Comparison of ENCODE assay signal across 35 cellular contexts in genomic region chr13:72911988-72912387, GRCh38.
"Had no signal": no experiment of that assay in that cellular context is flagged by ENCODE, and none has a peak within 500 bp of the region (broad histone marks: within the 10 kb centered on the region; RNA-seq: fewer than 3 reads in every experiment).

No MANE protein-coding gene starts in this region.

- DNase-seq: activated CD4-positive, alpha-beta memory T cell treated with anti-CD3 and anti-CD28 coated beads for 36 hours; activated CD4-positive, alpha-beta T cell treated with anti-CD3 and anti-CD28 coated beads for 36 hours; activated CD4-positive, alpha-beta T cell treated with anti-CD3 and anti-CD28 coated beads, Interleukin-2, amount 10 ng/mL, durations not matched to agents 24 days and 14 days; activated CD4-positive, CD25-positive, alpha-beta regulatory T cell; activated CD4-positive, CD25-positive, alpha-beta regulatory T cell treated with anti-CD3 and anti-CD28 coated beads, Interleukin-2, amount 50 U/mL, for 72 hours; activated CD8-positive, alpha-beta memory T cell treated with anti-CD3 and anti-CD28 coated beads, Interleukin-2, amount 50 U/mL, for 48 hours; activated CD8-positive, alpha-beta T cell treated with anti-CD3 and anti-CD28 coated beads, Interleukin-2, amount 10 ng/mL, durations not matched to agents 7 days and 5 days; activated effector memory CD4-positive, alpha-beta T cell treated with anti-CD3 and anti-CD28 coated beads, Interleukin-2, amount 50 U/mL, for 16 hours; activated naive CD4-positive, alpha-beta T cell treated with anti-CD3 and anti-CD28 coated beads for 36 hours; activated naive CD8-positive, alpha-beta T cell treated with anti-CD3 and anti-CD28 coated beads for 36 hours; activated naive CD8-positive, alpha-beta T cell treated with anti-CD3 and anti-CD28 coated beads, Interleukin-2, amount 50 U/mL, for 24 hours; activated T-cell treated with anti-CD3 and anti-CD28 coated beads for 4 hours; activated T-cell treated with anti-CD3 and anti-CD28 coated beads, Interleukin-2, amount 50 U/mL, for 24 hours; activated T-cell treated with anti-CD3 and anti-CD28 coated beads, Interleukin-2, amount 50 U/mL, for 72 hours; adrenal gland; amygdala; aorta; body of pancreas; central memory CD4-positive, alpha-beta T cell; cerebellar nuclear complex; dorsolateral prefrontal cortex; effector memory CD4-positive, alpha-beta T cell; endodermal cell; erythroblast; foreskin keratinocyte; gastrocnemius medialis; glutamatergic neuron; heart left ventricle; T-helper 2 cell had no signal

- H3K4me1 Mint-ChIP-seq: activated CD4-positive, alpha-beta T cell treated with anti-CD3 and anti-CD28 coated beads for 36 hours; activated CD4-positive, alpha-beta T cell treated with anti-CD3 and anti-CD28 coated beads, Interleukin-2, amount 10 ng/mL, durations not matched to agents 24 days and 14 days; activated naive CD4-positive, alpha-beta T cell treated with anti-CD3 and anti-CD28 coated beads, Interleukin-2, amount 50 U/mL, for 24 hours; activated naive CD8-positive, alpha-beta T cell treated with anti-CD3 and anti-CD28 coated beads for 36 hours; activated naive CD8-positive, alpha-beta T cell treated with anti-CD3 and anti-CD28 coated beads, Interleukin-2, amount 50 U/mL, for 24 hours had no signal

- H3K27ac ChIP-seq: adrenal gland, body of pancreas, cardiac muscle cell, coronary artery, dorsolateral prefrontal cortex, esophagus muscularis mucosa, foreskin keratinocyte, gastrocnemius medialis, heart left ventricle had no signal

- H3K4me3 ChIP-seq: adrenal gland, body of pancreas, cardiac muscle cell, coronary artery, dorsolateral prefrontal cortex, esophagus muscularis mucosa, gastrocnemius medialis, heart left ventricle had no signal

- H3K4me3 Mint-ChIP-seq: activated CD4-positive, alpha-beta memory T cell treated with anti-CD3 and anti-CD28 coated beads for 36 hours; activated CD4-positive, alpha-beta T cell treated with anti-CD3 and anti-CD28 coated beads for 36 hours; activated CD4-positive, alpha-beta T cell treated with anti-CD3 and anti-CD28 coated beads, Interleukin-2, amount 10 ng/mL, durations not matched to agents 24 days and 14 days; activated CD8-positive, alpha-beta T cell treated with anti-CD3 and anti-CD28 coated beads, Interleukin-2, amount 10 ng/mL, durations not matched to agents 7 days and 5 days; activated naive CD4-positive, alpha-beta T cell treated with anti-CD3 and anti-CD28 coated beads for 36 hours; activated naive CD4-positive, alpha-beta T cell treated with anti-CD3 and anti-CD28 coated beads, Interleukin-2, amount 50 U/mL, for 24 hours; activated naive CD8-positive, alpha-beta T cell treated with anti-CD3 and anti-CD28 coated beads for 36 hours; activated naive CD8-positive, alpha-beta T cell treated with anti-CD3 and anti-CD28 coated beads, Interleukin-2, amount 50 U/mL, for 24 hours; activated T-cell treated with anti-CD3 and anti-CD28 coated beads, Interleukin-2, amount 50 U/mL, for 24 hours; activated T-cell treated with anti-CD3 and anti-CD28 coated beads, Interleukin-2, amount 50 U/mL, for 72 hours; dendritic cell treated with granulocyte-macrophage colony-stimulating factor and Interleukin-4, amounts not matched to agents 40 ng/mL and 50 ng/mL, for 4 days; endodermal cell had no signal

- H3K9me3 ChIP-seq: adrenal gland, body of pancreas, esophagus muscularis mucosa, gastrocnemius medialis, heart left ventricle had no signal

- H3K27me3 Mint-ChIP-seq: activated CD4-positive, alpha-beta memory T cell treated with anti-CD3 and anti-CD28 coated beads for 36 hours; activated CD4-positive, alpha-beta T cell treated with anti-CD3 and anti-CD28 coated beads for 36 hours; activated CD4-positive, alpha-beta T cell treated with anti-CD3 and anti-CD28 coated beads, Interleukin-2, amount 10 ng/mL, durations not matched to agents 24 days and 14 days; activated naive CD4-positive, alpha-beta T cell treated with anti-CD3 and anti-CD28 coated beads, Interleukin-2, amount 50 U/mL, for 24 hours; activated naive CD8-positive, alpha-beta T cell treated with anti-CD3 and anti-CD28 coated beads for 36 hours; activated naive CD8-positive, alpha-beta T cell treated with anti-CD3 and anti-CD28 coated beads, Interleukin-2, amount 50 U/mL, for 24 hours; activated T-cell treated with anti-CD3 and anti-CD28 coated beads, Interleukin-2, amount 50 U/mL, for 24 hours; dendritic cell treated with granulocyte-macrophage colony-stimulating factor and Interleukin-4, amounts not matched to agents 40 ng/mL and 50 ng/mL, for 4 days had no signal

- ATAC-seq: activated CD4-positive, alpha-beta T cell treated with anti-CD3 and anti-CD28 coated beads for 36 hours; activated CD8-positive, alpha-beta T cell treated with anti-CD3 and anti-CD28 coated beads, Interleukin-2, amount 10 ng/mL, durations not matched to agents 7 days and 5 days; activated naive CD8-positive, alpha-beta T cell treated with anti-CD3 and anti-CD28 coated beads, Interleukin-2, amount 50 U/mL, for 24 hours; activated T-cell treated with anti-CD3 and anti-CD28 coated beads, Interleukin-2, amount 50 U/mL, for 72 hours; body of pancreas; foreskin keratinocyte; gastrocnemius medialis; heart left ventricle had no signal

- H3K27ac Mint-ChIP-seq: activated CD4-positive, alpha-beta memory T cell treated with anti-CD3 and anti-CD28 coated beads for 36 hours; activated CD4-positive, alpha-beta T cell treated with anti-CD3 and anti-CD28 coated beads for 36 hours; activated CD4-positive, alpha-beta T cell treated with anti-CD3 and anti-CD28 coated beads, Interleukin-2, amount 10 ng/mL, durations not matched to agents 24 days and 14 days; activated CD8-positive, alpha-beta T cell treated with anti-CD3 and anti-CD28 coated beads, Interleukin-2, amount 10 ng/mL, durations not matched to agents 7 days and 5 days; activated naive CD4-positive, alpha-beta T cell treated with anti-CD3 and anti-CD28 coated beads for 36 hours; activated naive CD4-positive, alpha-beta T cell treated with anti-CD3 and anti-CD28 coated beads, Interleukin-2, amount 50 U/mL, for 24 hours; activated naive CD8-positive, alpha-beta T cell treated with anti-CD3 and anti-CD28 coated beads for 36 hours; activated naive CD8-positive, alpha-beta T cell treated with anti-CD3 and anti-CD28 coated beads, Interleukin-2, amount 50 U/mL, for 24 hours; activated T-cell treated with anti-CD3 and anti-CD28 coated beads, Interleukin-2, amount 50 U/mL, for 24 hours; activated T-cell treated with anti-CD3 and anti-CD28 coated beads, Interleukin-2, amount 50 U/mL, for 72 hours; activated T-helper 2 cell treated with anti-CD3 and anti-CD28 coated beads, Interferon-gamma antibody, Interleukin-2, Interleukin-4, amounts not matched to agents 10 μg/mL and 5 μg/mL and 100 μg/mL, durations not matched to agents 14 hours and 24 hours and 36 hours; dendritic cell treated with granulocyte-macrophage colony-stimulating factor and Interleukin-4, amounts not matched to agents 40 ng/mL and 50 ng/mL, for 4 days; endodermal cell had no signal

- H3K27me3 ChIP-seq: adrenal gland, body of pancreas, cardiac muscle cell, dorsolateral prefrontal cortex, esophagus muscularis mucosa, foreskin keratinocyte, gastrocnemius medialis, heart left ventricle had no signal

- H3K4me1 ChIP-seq: adrenal gland, body of pancreas, esophagus muscularis mucosa, foreskin keratinocyte, gastrocnemius medialis, heart left ventricle had no signal

- H3K9me3 Mint-ChIP-seq: activated CD4-positive, alpha-beta memory T cell treated with anti-CD3 and anti-CD28 coated beads for 36 hours; activated CD4-positive, alpha-beta T cell treated with anti-CD3 and anti-CD28 coated beads, Interleukin-2, amount 10 ng/mL, durations not matched to agents 24 days and 14 days; activated naive CD4-positive, alpha-beta T cell treated with anti-CD3 and anti-CD28 coated beads for 36 hours; activated naive CD4-positive, alpha-beta T cell treated with anti-CD3 and anti-CD28 coated beads, Interleukin-2, amount 50 U/mL, for 24 hours; activated naive CD8-positive, alpha-beta T cell treated with anti-CD3 and anti-CD28 coated beads for 36 hours; activated naive CD8-positive, alpha-beta T cell treated with anti-CD3 and anti-CD28 coated beads, Interleukin-2, amount 50 U/mL, for 24 hours; activated T-cell treated with anti-CD3 and anti-CD28 coated beads, Interleukin-2, amount 50 U/mL, for 24 hours; activated T-cell treated with anti-CD3 and anti-CD28 coated beads, Interleukin-2, amount 50 U/mL, for 72 hours; activated T-helper 2 cell treated with anti-CD3 and anti-CD28 coated beads, Interferon-gamma antibody, Interleukin-2, Interleukin-4, amounts not matched to agents 10 μg/mL and 5 μg/mL and 100 μg/mL, durations not matched to agents 14 hours and 24 hours and 36 hours; dendritic cell treated with granulocyte-macrophage colony-stimulating factor and Interleukin-4, amounts not matched to agents 40 ng/mL and 50 ng/mL, for 4 days; endodermal cell had no signal
